In the genomic region with DNA sequence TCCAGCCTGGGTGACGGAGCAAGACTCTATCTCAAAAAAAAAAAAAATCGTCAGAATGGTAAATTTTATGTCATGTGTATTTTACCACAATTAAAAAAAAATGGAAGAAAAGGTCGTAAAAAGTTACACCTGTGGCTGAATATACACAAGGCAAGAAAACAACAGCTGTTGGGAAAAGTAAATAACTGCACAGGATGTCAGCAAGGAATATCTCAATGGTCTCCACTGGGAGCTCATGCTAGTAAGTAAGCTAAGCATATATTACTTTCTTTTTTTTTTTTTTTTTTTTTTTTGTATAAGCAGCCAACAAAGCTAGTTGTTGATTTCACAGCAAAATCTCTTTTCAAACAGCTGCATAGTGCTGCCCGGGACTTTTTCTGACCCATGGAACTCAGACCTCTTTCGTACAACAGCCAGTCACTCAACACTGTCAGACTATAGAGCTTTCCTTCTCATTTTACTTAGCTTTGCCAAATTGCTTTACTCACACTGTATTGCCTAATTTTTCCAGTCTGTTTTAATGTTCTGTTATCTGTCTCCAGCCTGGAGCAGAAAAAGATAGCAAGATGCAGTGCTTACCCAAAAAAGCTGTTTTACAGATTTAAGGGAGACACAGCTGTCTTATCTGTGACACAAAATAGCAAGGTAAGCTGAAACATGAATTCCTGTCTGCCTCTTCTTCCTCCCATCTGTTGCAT, we compare ENCODE assay signal across 2 cellular contexts.
TF ChIP-seq lines count a peak whose summit lies in the region.

No MANE protein-coding gene starts in this region.

TF ChIP-seq in IMR-90, 13 proteins besides CTCF, POLR2A, EP300 and RAD21:
- TF ChIP-seq, protein P1, sequence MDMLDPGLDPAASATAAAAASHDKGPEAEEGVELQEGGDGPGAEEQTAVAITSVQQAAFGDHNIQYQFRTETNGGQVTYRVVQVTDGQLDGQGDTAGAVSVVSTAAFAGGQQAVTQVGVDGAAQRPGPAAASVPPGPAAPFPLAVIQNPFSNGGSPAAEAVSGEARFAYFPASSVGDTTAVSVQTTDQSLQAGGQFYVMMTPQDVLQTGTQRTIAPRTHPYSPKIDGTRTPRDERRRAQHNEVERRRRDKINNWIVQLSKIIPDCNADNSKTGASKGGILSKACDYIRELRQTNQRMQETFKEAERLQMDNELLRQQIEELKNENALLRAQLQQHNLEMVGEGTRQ (IDR thresholded peaks at IDR 0.05; ENCODE audit: low read depth, low read length), result no peak
- TF ChIP-seq, protein P2, sequence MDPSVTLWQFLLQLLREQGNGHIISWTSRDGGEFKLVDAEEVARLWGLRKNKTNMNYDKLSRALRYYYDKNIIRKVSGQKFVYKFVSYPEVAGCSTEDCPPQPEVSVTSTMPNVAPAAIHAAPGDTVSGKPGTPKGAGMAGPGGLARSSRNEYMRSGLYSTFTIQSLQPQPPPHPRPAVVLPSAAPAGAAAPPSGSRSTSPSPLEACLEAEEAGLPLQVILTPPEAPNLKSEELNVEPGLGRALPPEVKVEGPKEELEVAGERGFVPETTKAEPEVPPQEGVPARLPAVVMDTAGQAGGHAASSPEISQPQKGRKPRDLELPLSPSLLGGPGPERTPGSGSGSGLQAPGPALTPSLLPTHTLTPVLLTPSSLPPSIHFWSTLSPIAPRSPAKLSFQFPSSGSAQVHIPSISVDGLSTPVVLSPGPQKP (IDR thresholded peaks at IDR 0.05; ENCODE audit: borderline replicate concordance, low read depth, low read length), result no peak
- TF ChIP-seq RCOR1 (IDR thresholded peaks at IDR 0.05; ENCODE audit: insufficient replicate concordance, low read length) (no peak), MAZ (IDR thresholded peaks at IDR 0.05; ENCODE audit: borderline replicate concordance, low read depth, low read length) (no peak), SMC3 (IDR thresholded peaks at IDR 0.05; ENCODE audit: low read depth, low read length) (no peak), RFX5 (IDR thresholded peaks at IDR 0.05; ENCODE audit: low read depth, low read length) (no peak), NFE2L2 (IDR thresholded peaks at IDR 0.05; ENCODE audit: low read depth, low read length) (no peak), CEBPB (IDR thresholded peaks at IDR 0.05; ENCODE audit: low read depth, low read length) (no peak), MAFK (IDR thresholded peaks at IDR 0.05; ENCODE audit: low read depth, low read length) (no peak), MXI1 (IDR thresholded peaks at IDR 0.05; ENCODE audit: borderline replicate concordance, low read depth, low read length) (no peak), FOS (IDR thresholded peaks at IDR 0.05; ENCODE audit: low read depth, low read length) (no peak), BHLHE40 (IDR thresholded peaks at IDR 0.05; ENCODE audit: low read depth, low read length) (no peak), CHD1 (IDR thresholded peaks at IDR 0.05; ENCODE audit: low read depth, low read length) (no peak)

TF ChIP-seq in GM12878, 131 proteins besides CTCF, POLR2A, EP300 and RAD21:
- TF ChIP-seq KDM1A (IDR thresholded peaks at IDR 0.05; ENCODE audit: borderline replicate concordance), result no peak
- TF ChIP-seq, protein P3, sequence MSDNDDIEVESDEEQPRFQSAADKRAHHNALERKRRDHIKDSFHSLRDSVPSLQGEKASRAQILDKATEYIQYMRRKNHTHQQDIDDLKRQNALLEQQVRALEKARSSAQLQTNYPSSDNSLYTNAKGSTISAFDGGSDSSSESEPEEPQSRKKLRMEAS (IDR thresholded peaks at IDR 0.05; ENCODE audit: low read depth, low read length), result no peak
- no peak for TF ChIP-seq SP1 (IDR thresholded peaks at IDR 0.05; ENCODE audit: low read depth, low read length)
- no peak for TF ChIP-seq SMAD1 (IDR thresholded peaks at IDR 0.05; ENCODE audit: low read depth, partially characterized antibody)
- TF ChIP-seq MYC (IDR thresholded peaks at IDR 0.05; ENCODE audit: insufficient read depth, insufficient read length, insufficient replicate concordance, low read length, severe bottlenecking), result no peak
- no peak for TF ChIP-seq CREB1 (IDR thresholded peaks at IDR 0.05; ENCODE audit: low read depth)
- no peak for TF ChIP-seq ETV6 (conservative IDR thresholded peaks at IDR 0.05 in 1 of 2, IDR thresholded peaks at IDR 0.05 in 1 of 2; ENCODE audit: borderline replicate concordance in 1 of 2, low read depth in 1 of 2)
- TF ChIP-seq, protein P2 (IDR thresholded peaks at IDR 0.05; ENCODE audit: low read depth, low read length), result no peak
- TF ChIP-seq PAX8 (IDR thresholded peaks at IDR 0.05), result no peak
- no peak for TF ChIP-seq NRF1 (conservative IDR thresholded peaks at IDR 0.05; ENCODE audit: low read depth, low read length)
- no peak for TF ChIP-seq FOXM1 (IDR thresholded peaks at IDR 0.05; ENCODE audit: low read depth, low read length)
- TF ChIP-seq, protein P4, sequence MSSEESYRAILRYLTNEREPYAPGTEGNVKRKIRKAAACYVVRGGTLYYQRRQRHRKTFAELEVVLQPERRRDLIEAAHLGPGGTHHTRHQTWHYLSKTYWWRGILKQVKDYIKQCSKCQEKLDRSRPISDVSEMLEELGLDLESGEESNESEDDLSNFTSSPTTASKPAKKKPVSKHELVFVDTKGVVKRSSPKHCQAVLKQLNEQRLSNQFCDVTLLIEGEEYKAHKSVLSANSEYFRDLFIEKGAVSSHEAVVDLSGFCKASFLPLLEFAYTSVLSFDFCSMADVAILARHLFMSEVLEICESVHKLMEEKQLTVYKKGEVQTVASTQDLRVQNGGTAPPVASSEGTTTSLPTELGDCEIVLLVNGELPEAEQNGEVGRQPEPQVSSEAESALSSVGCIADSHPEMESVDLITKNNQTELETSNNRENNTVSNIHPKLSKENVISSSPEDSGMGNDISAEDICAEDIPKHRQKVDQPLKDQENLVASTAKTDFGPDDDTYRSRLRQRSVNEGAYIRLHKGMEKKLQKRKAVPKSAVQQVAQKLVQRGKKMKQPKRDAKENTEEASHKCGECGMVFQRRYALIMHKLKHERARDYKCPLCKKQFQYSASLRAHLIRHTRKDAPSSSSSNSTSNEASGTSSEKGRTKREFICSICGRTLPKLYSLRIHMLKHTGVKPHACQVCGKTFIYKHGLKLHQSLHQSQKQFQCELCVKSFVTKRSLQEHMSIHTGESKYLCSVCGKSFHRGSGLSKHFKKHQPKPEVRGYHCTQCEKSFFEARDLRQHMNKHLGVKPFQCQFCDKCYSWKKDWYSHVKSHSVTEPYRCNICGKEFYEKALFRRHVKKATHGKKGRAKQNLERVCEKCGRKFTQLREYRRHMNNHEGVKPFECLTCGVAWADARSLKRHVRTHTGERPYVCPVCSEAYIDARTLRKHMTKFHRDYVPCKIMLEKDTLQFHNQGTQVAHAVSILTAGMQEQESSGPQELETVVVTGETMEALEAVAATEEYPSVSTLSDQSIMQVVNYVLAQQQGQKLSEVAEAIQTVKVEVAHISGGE (CRISPR knock-in tag; IDR thresholded peaks at IDR 0.05), result no peak
- TF ChIP-seq POU2F2 (IDR thresholded peaks at IDR 0.05; ENCODE audit: borderline replicate concordance, low read depth, low read length), result no peak
- no peak for TF ChIP-seq IKZF2 (IDR thresholded peaks at IDR 0.05)
- TF ChIP-seq TCF7 (IDR thresholded peaks at IDR 0.05; ENCODE audit: borderline replicate concordance), result no peak
- no peak for TF ChIP-seq SMC3 (IDR thresholded peaks at IDR 0.05; ENCODE audit: borderline replicate concordance, low read length)
